ENCODE assay signal across 8 cellular contexts in the genomic region with DNA sequence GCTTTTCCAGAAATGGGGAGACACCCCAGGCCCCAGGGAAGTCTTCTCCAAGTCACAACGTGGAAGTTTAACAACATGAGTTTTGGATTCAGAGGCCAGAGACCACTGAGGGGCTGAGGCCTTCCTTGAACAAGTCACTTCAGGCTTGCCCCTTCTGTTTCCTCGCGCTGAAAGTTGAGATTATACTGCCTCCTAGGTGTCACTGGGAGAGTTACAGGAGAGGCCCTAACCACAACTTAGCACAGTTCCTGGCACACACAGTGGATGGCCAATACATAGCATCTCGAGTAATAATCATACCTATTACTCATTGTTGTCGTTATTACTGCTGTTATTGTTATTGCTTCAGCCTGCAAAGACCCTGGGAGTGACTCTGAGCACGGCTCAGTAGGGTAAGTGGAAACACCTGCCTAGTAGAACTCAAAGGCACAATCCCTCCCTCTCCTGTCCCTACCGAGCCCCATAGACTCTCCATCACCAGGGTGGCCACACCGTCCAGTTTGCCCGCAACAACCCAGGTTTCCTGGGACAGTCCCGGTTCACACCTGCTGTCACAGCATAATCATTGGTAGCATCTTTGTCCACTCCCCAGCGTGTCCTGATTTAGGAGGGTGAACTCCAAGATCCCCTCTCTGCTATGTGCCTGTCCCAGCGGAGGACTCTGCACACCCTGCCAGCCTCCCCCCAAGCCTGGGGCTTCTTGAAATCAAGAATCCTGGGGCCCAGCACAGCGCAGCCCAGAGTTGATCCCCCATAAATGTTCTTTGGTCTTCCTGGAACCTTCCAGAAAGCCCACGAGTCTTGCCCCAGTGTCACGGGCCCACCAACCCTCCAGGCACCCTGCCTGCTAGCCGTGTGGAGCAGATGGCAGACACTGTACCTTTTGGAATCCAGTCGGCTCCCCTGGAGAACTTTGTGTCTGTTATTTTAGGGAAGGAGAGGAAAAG.
A peak's percentile ranks its signal among the peaks of the same experiment; 100 is the strongest.
DNase-seq lines count a peak whose midpoint lies in the region; ATAC-seq and TF ChIP-seq lines count a peak whose summit lies in the region.

No MANE protein-coding gene starts in this region.

- no peak overlapping the region for H3K4me3 ChIP-seq in breast epithelium
- no peak overlapping the region for H3K4me3 ChIP-seq in lower lobe of right lung

- DNase-seq in NCI-H1105 treated with DMSO at 0.1 percent for 48 hours (lab: John Stamatoyannopoulos, UW) (peak; percentile 28), NCI-H1105 (lab: John Stamatoyannopoulos, UW) (no peak), Kasumi-1 (lab: John Stamatoyannopoulos, UW) (peak; percentile 7 to 22), breast epithelium (ENCODE audit: low spot score in 2 of 2) (no peak), lower lobe of right lung (no peak), GF-D8 (lab: John Stamatoyannopoulos, UW) (no peak), SK-N-DZ (ENCODE audit: low spot score) (no peak)

- H3K27ac ChIP-seq in breast epithelium: peak overlapping the region; percentile 26 to 33
- no peak overlapping the region for H3K27ac ChIP-seq in lower lobe of right lung

- TF ChIP-seq CTCF in breast epithelium (IDR thresholded peaks at IDR 0.05) (peak; percentile 35 to 49 (median 41)), lower lobe of right lung (IDR thresholded peaks at IDR 0.05) (peak; percentile 39)

- H3K36me3 ChIP-seq in breast epithelium (no peaks in the 10 kb centered on the region), lower lobe of right lung (peaks cover 72% of the 10 kb centered on the region)

- intact Hi-C loops in breast epithelium (cut with DNase I; ENCODE audit: low total_unique reads) (no loop called here), lower lobe of right lung (cut with DNase I) (no loop called here)

- ATAC-seq in lower lobe of right lung (peak in 1 of 2 donors; percentile 41), HG02840 (IDR thresholded peaks at IDR 0.05; ENCODE audit: low FRiP score, unreplicated experiment) (no peak)

- peaks cover 0 to 7% of the 10 kb centered on the region in 2 donors for H3K9me3 ChIP-seq in breast epithelium
- H3K9me3 ChIP-seq in lower lobe of right lung: no peaks in the 10 kb centered on the region

- H3K4me1 ChIP-seq in breast epithelium (no peaks in the 10 kb centered on the region), lower lobe of right lung (no peaks in the 10 kb centered on the region)

- no peak for TF ChIP-seq POLR2A in breast epithelium (IDR thresholded peaks at IDR 0.05)

- no peaks in the 10 kb centered on the region for H3K27me3 ChIP-seq in breast epithelium
- H3K27me3 ChIP-seq in lower lobe of right lung (ENCODE audit: low read depth): no peaks in the 10 kb centered on the region

Comparison
In these comparisons a context has a peak if more than half of its experiments do, and no peak if none do; other contexts are left out.
1. DNase-seq: peak in NCI-H1105 treated with DMSO at 0.1 percent for 48 hours (single experiment) and Kasumi-1 (2 of 2); none in NCI-H1105 (single experiment), breast epithelium (0 of 2), lower lobe of right lung (single experiment), GF-D8 (single experiment) and SK-N-DZ (single experiment).